Comparison of ENCODE assay signal across 16 cellular contexts in the genomic region with DNA sequence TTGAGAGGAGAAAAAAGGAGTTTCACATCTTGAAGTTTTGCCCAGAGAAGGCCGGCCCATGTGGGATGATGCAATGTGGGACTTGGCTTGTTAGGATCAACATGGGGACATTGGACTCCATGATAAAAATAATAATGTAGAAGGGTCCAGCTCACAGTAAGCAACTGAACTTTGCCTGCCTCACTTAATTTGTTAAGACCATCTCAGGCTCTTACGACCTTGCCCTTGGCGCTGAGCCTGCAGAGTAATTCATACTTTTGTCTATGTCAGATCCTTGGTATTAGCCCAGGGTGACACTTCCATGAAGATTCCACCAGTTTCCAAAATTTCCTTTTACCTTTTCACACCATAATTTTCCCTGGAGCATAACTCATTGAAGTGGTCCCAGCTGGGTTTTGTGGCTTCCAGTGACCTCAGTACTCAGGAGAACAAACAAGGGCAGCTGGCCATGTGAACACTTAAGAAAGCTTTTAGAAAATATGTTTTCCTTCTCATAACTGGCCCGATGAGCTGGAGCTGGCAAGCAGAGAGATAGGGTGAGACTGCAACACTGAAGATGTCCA.
DNase-seq lines count a peak whose midpoint lies in the region; ATAC-seq and TF ChIP-seq lines count a peak whose summit lies in the region.
"Had no signal": no experiment of that assay in that cellular context is flagged by ENCODE, and none has a peak within 500 bp of the region (broad histone marks: within the 10 kb centered on the region; RNA-seq: fewer than 3 reads in every experiment).

No MANE protein-coding gene starts in this region.

- WGBS in esophagus squamous epithelium, 2 donors, result 63 to 72% methylated on average over 4 of the region's 4 CpGs
- 57 to 82% methylated on average over 4 of the region's 4 CpGs for WGBS in lung, 2 donors

- H3K27me3 Mint-ChIP-seq in activated naive CD8-positive, alpha-beta T cell treated with anti-CD3 and anti-CD28 coated beads for 36 hours, result peaks cover 4% of the 10 kb centered on the region

- H3K36me3 Mint-ChIP-seq in activated naive CD8-positive, alpha-beta T cell treated with anti-CD3 and anti-CD28 coated beads for 36 hours, result no peaks in the 10 kb centered on the region
- H3K36me3 Mint-ChIP-seq: T-cell had no signal

- no peak overlapping the region for H3K4me3 Mint-ChIP-seq in activated naive CD8-positive, alpha-beta T cell treated with anti-CD3 and anti-CD28 coated beads for 36 hours
- H3K4me3 Mint-ChIP-seq: nephron, T-cell had no signal

- intact Hi-C loops in Right ventricle myocardium inferior (cut with DNase I) (no loop called here), cardiac septum (cut with DNase I) (no loop called here), esophagus squamous epithelium (cut with DNase I) (no loop called here)

- H3K4me1 Mint-ChIP-seq in activated naive CD8-positive, alpha-beta T cell treated with anti-CD3 and anti-CD28 coated beads for 36 hours, result peaks cover 5% of the 10 kb centered on the region

- H3K27ac ChIP-seq in esophagus squamous epithelium, result peak overlapping the region in 3 of 4 donors; percentile 45 to 74 (median 73)
- H3K27ac ChIP-seq in lung (ENCODE audit: low read depth in 1 of 2, low read length in 1 of 2), result no peak overlapping the region

- TF ChIP-seq CTCF in esophagus squamous epithelium (IDR thresholded peaks at IDR 0.05) (no peak), lung (IDR thresholded peaks at IDR 0.05; ENCODE audit: control extremely low read depth, extremely low read depth) (no peak)

- H3K36me3 ChIP-seq in esophagus squamous epithelium (no peaks in the 10 kb centered on the region), lung (ENCODE audit: control insufficient read depth in 2 of 2, insufficient read depth in 2 of 2, low read length in 2 of 2) (no peaks in the 10 kb centered on the region)

- no peak overlapping the region for H3K4me3 ChIP-seq in esophagus squamous epithelium
- no peak overlapping the region for H3K4me3 ChIP-seq in lung

- TF ChIP-seq POLR2A in esophagus squamous epithelium (IDR thresholded peaks at IDR 0.05), result no peak

- DNase-seq in Right ventricle myocardium inferior (ENCODE audit: missing footprints) (peak; percentile 60), cardiac septum (ENCODE audit: low spot score) (no peak), esophagus squamous epithelium (lab: John Stamatoyannopoulos, UW) (no peak), lung (ENCODE audit: low spot score) (peak; percentile 57), SW480 (ENCODE audit: low spot score) (no peak), LoVo (ENCODE audit: low spot score) (no peak), COR-L47 (lab: John Stamatoyannopoulos, UW) (no peak)
- no peak for DNase-seq in activated naive CD8-positive, alpha-beta T cell treated with anti-CD3 and anti-CD28 coated beads for 36 hours
- DNase-seq: ACHN; activated CD4-positive, CD25-positive, alpha-beta regulatory T cell treated with anti-CD3 and anti-CD28 coated beads, Interleukin-2, amount 50 U/mL, for 72 hours; activated T-cell treated with anti-CD3 and anti-CD28 coated beads for 4 hours; Calu3; glutamatergic neuron; NCI-H446 treated with DMSO at 0.1 percent for 48 hours; T-cell had no signal

- H3K9me3 Mint-ChIP-seq in activated naive CD8-positive, alpha-beta T cell treated with anti-CD3 and anti-CD28 coated beads for 36 hours, result no peaks in the 10 kb centered on the region
- H3K9me3 Mint-ChIP-seq: T-cell had no signal

- H3K27me3 ChIP-seq in esophagus squamous epithelium (no peaks in the 10 kb centered on the region), lung (ENCODE audit: control insufficient read depth, insufficient read depth) (no peaks in the 10 kb centered on the region)

- ATAC-seq in Right ventricle myocardium inferior (peak; percentile 87), lung (ENCODE audit: insufficient read depth, low FRiP score) (peak; percentile 70)
- ATAC-seq: T-cell had no signal

- no peaks in the 10 kb centered on the region for H3K9me3 ChIP-seq in esophagus squamous epithelium
- H3K9me3 ChIP-seq in lung (ENCODE audit: control insufficient read depth in 2 of 2, insufficient read depth in 1 of 2, low read length in 1 of 2), result no peaks in the 10 kb centered on the region

- no peak overlapping the region for H3K27ac Mint-ChIP-seq in activated naive CD8-positive, alpha-beta T cell treated with anti-CD3 and anti-CD28 coated beads for 36 hours
- H3K27ac Mint-ChIP-seq: T-cell had no signal

- H3K4me1 ChIP-seq in esophagus squamous epithelium (peaks cover 0 to 32% (median 4%) of the 10 kb centered on the region in 3 donors), lung (ENCODE audit: control insufficient read depth in 2 of 2, insufficient read depth in 2 of 2, low read length in 2 of 2) (peaks cover 0 to 7% of the 10 kb centered on the region in 2 donors)

Comparison
In these comparisons a context has a peak if more than half of its experiments do, and no peak if none do; other contexts are left out.
1. DNase-seq: peak in Right ventricle myocardium inferior (single experiment) and lung (single experiment); none in cardiac septum (single experiment), esophagus squamous epithelium (single experiment), SW480 (single experiment), activated naive CD8-positive, alpha-beta T cell treated with anti-CD3 and anti-CD28 coated beads for 36 hours (single experiment), LoVo (single experiment) and COR-L47 (single experiment).
2. H3K27ac ChIP-seq: peak in esophagus squamous epithelium (3 of 4); none in lung (0 of 2).